ENCODE assay signal across 9 cellular contexts in the genomic region with DNA sequence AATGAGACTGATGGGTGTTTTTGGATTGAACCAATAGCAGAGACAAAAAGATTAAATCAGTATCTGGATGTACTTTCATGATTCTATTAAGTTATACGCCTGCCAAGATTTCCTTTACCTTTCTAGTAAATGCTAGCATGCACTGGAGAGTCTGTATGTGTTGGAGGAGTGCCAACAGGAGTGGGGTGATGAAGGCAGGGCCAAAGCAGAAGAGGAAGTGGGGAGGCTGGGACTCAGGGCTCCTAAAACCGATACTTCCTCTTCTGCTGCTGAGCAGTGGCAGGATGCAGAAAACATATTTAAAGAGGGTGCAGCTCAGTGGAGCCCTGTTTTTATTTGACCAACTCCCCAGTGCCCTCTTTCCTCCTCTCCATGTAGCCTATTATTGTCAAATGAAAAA. TPM values are rescaled to one million over a fixed set of nuclear protein-coding genes. Genes with fewer than 3 reads are reported as not detected.
A peak's percentile ranks its signal among the peaks of the same experiment; 100 is the strongest.
DNase-seq lines count a peak whose midpoint lies in the region; ATAC-seq and TF ChIP-seq lines count a peak whose summit lies in the region.
"Had no signal": no experiment of that assay in that cellular context is flagged by ENCODE, and none has a peak within 500 bp of the region (broad histone marks: within the 10 kb centered on the region; RNA-seq: fewer than 3 reads in every experiment).

No MANE protein-coding gene starts in this region.

- peak overlapping the region; percentile 73 for H3K27ac Mint-ChIP-seq in activated CD8-positive, alpha-beta memory T cell treated with anti-CD3 and anti-CD28 coated beads, Interleukin-2, amount 10 ng/mL, durations not matched to agents 7 days and 5 days
- no peak overlapping the region for H3K27ac Mint-ChIP-seq in activated naive CD8-positive, alpha-beta T cell treated with anti-CD3 and anti-CD28 coated beads, Interleukin-2, amount 50 U/mL, for 24 hours

- H2AFZ ChIP-seq in trophoblast cell (ENCODE audit: insufficient read depth, low read length, poor library complexity) = no peak overlapping the region

- H2BK120ac ChIP-seq in trophoblast cell (ENCODE audit: insufficient read depth, low read length, poor library complexity) = no peak overlapping the region

- TF ChIP-seq POLR2A in Peyer's patch (IDR thresholded peaks at IDR 0.05) = no peak

- H3K4me1 Mint-ChIP-seq in activated CD8-positive, alpha-beta memory T cell treated with anti-CD3 and anti-CD28 coated beads, Interleukin-2, amount 10 ng/mL, durations not matched to agents 7 days and 5 days = peaks cover 22% of the 10 kb centered on the region
- H3K4me1 Mint-ChIP-seq in activated naive CD8-positive, alpha-beta T cell treated with anti-CD3 and anti-CD28 coated beads, Interleukin-2, amount 50 U/mL, for 24 hours = peaks cover 34% of the 10 kb centered on the region

- H3K4me3 Mint-ChIP-seq in activated CD8-positive, alpha-beta memory T cell treated with anti-CD3 and anti-CD28 coated beads, Interleukin-2, amount 10 ng/mL, durations not matched to agents 7 days and 5 days = no peak overlapping the region
- H3K4me3 Mint-ChIP-seq in activated naive CD8-positive, alpha-beta T cell treated with anti-CD3 and anti-CD28 coated beads, Interleukin-2, amount 50 U/mL, for 24 hours = peak overlapping the region; percentile 42

- no peak overlapping the region for H3K14ac ChIP-seq in trophoblast cell (ENCODE audit: low read length)

- no peak overlapping the region for H3K23ac ChIP-seq in trophoblast cell (ENCODE audit: low read length)

- no peak overlapping the region for H4K8ac ChIP-seq in trophoblast cell (ENCODE audit: low read depth, low read length)

- no peak overlapping the region for H3K4ac ChIP-seq in trophoblast cell (ENCODE audit: low read depth, low read length)

- no peaks in the 10 kb centered on the region for H3K36me3 ChIP-seq in Peyer's patch
- H3K36me3 ChIP-seq in trophoblast cell (ENCODE audit: control insufficient read depth in 1 of 2, insufficient read depth in 2 of 2, low read length in 2 of 2) = no peaks in the 10 kb centered on the region

- ATAC-seq in activated CD8-positive, alpha-beta memory T cell treated with anti-CD3 and anti-CD28 coated beads, Interleukin-2, amount 10 ng/mL, durations not matched to agents 7 days and 5 days = peak; percentile 95
- peak; percentile 92 for ATAC-seq in HG02981 (IDR thresholded peaks at IDR 0.05; ENCODE audit: unreplicated experiment)
- peak; percentile 80 for ATAC-seq in activated naive CD8-positive, alpha-beta T cell treated with anti-CD3 and anti-CD28 coated beads, Interleukin-2, amount 50 U/mL, for 24 hours
- peak; percentile 40 for ATAC-seq in stimulated activated naive CD8-positive, alpha-beta T cell treated with anti-CD3 and anti-CD28 coated beads, Interleukin-15, Interleukin-2, amounts not matched to agents 100 U/mL and 50 U/mL, for 24 hours

- no peak overlapping the region for H4K12ac ChIP-seq in trophoblast cell (ENCODE audit: low read depth, low read length)

- H3K18ac ChIP-seq in trophoblast cell (ENCODE audit: low read length) = no peak overlapping the region

- no peak for TF ChIP-seq CTCF in Peyer's patch (IDR thresholded peaks at IDR 0.05)

- no peaks in the 10 kb centered on the region for H3K79me1 ChIP-seq in trophoblast cell (ENCODE audit: low read length)

- H3K4me2 ChIP-seq in trophoblast cell (ENCODE audit: low read length) = no peak overlapping the region

- H3K9me3 Mint-ChIP-seq in activated CD8-positive, alpha-beta memory T cell treated with anti-CD3 and anti-CD28 coated beads, Interleukin-2, amount 10 ng/mL, durations not matched to agents 7 days and 5 days (ENCODE audit: low read depth) = peaks cover 2% of the 10 kb centered on the region
- H3K9me3 Mint-ChIP-seq in activated naive CD8-positive, alpha-beta T cell treated with anti-CD3 and anti-CD28 coated beads, Interleukin-2, amount 50 U/mL, for 24 hours = peaks cover 6% of the 10 kb centered on the region

- H2BK5ac ChIP-seq in trophoblast cell (ENCODE audit: low read depth, low read length, poor library complexity) = no peak overlapping the region

- no peak overlapping the region for H3K4me3 ChIP-seq in Peyer's patch
- no peak overlapping the region for H3K4me3 ChIP-seq in trophoblast cell (ENCODE audit: low read depth, low read length)

- H3K4me1 ChIP-seq in Peyer's patch = no peaks in the 10 kb centered on the region
- H3K4me1 ChIP-seq in trophoblast cell (ENCODE audit: control insufficient read depth in 1 of 2, insufficient read depth in 2 of 2, low read length in 2 of 2) = no peaks in the 10 kb centered on the region

- no peak overlapping the region for H2BK12ac ChIP-seq in trophoblast cell (ENCODE audit: low read length)

- no CpG with 5 or more reads among the region's 2 CpGs for WGBS in trophoblast cell (ENCODE audit: extremely low coverage, insufficient coverage, insufficient read length)

- no peak overlapping the region for H4K91ac ChIP-seq in trophoblast cell (ENCODE audit: low read depth, low read length)

- H3K27me3 ChIP-seq in Peyer's patch (no peaks in the 10 kb centered on the region), trophoblast cell (ENCODE audit: insufficient read depth, low read length) (no peaks in the 10 kb centered on the region)

- H3K9me3 ChIP-seq in Peyer's patch = no peaks in the 10 kb centered on the region
- H3K9me3 ChIP-seq in trophoblast cell (ENCODE audit: insufficient read depth, low read depth, low read length) = no peaks in the 10 kb centered on the region

- H3K27ac ChIP-seq in Peyer's patch = peak overlapping the region in 1 of 4 donors; percentile 58
- H3K27ac ChIP-seq in trophoblast cell (ENCODE audit: low read depth, low read length) = no peak overlapping the region

- no peaks in the 10 kb centered on the region for H3K79me2 ChIP-seq in trophoblast cell (ENCODE audit: control insufficient read depth, insufficient read depth, low read length, poor library complexity)

- no peaks in the 10 kb centered on the region for H3K27me3 Mint-ChIP-seq in activated CD8-positive, alpha-beta memory T cell treated with anti-CD3 and anti-CD28 coated beads, Interleukin-2, amount 10 ng/mL, durations not matched to agents 7 days and 5 days
- no peaks in the 10 kb centered on the region for H3K27me3 Mint-ChIP-seq in activated naive CD8-positive, alpha-beta T cell treated with anti-CD3 and anti-CD28 coated beads, Interleukin-2, amount 50 U/mL, for 24 hours

- H2AK5ac ChIP-seq in trophoblast cell (ENCODE audit: low read length) = no peak overlapping the region

- DNase-seq in activated CD8-positive, alpha-beta memory T cell treated with anti-CD3 and anti-CD28 coated beads, Interleukin-2, amount 10 ng/mL, durations not matched to agents 7 days and 5 days = peak; percentile 68
- no peak for DNase-seq in activated CD8-positive, alpha-beta memory T cell treated with anti-CD3 and anti-CD28 coated beads for 24 hours
- DNase-seq in Peyer's patch (peak in 2 of 3 donors; percentile 70 to 85), trophoblast cell (no peak), GOT3 (lab: John Stamatoyannopoulos, UW) (no peak)
- peak; percentile 14 for DNase-seq in activated naive CD8-positive, alpha-beta T cell treated with anti-CD3 and anti-CD28 coated beads, Interleukin-2, amount 50 U/mL, for 24 hours
- peak; percentile 23 for DNase-seq in stimulated activated naive CD8-positive, alpha-beta T cell treated with anti-CD3 and anti-CD28 coated beads, Interleukin-15, Interleukin-2, amounts not matched to agents 100 U/mL and 50 U/mL, for 24 hours

- H3K9ac ChIP-seq in trophoblast cell (ENCODE audit: low read length) = no peak overlapping the region

- H3K36me3 Mint-ChIP-seq in activated CD8-positive, alpha-beta memory T cell treated with anti-CD3 and anti-CD28 coated beads, Interleukin-2, amount 10 ng/mL, durations not matched to agents 7 days and 5 days = peaks cover 8% of the 10 kb centered on the region
- no peaks in the 10 kb centered on the region for H3K36me3 Mint-ChIP-seq in activated naive CD8-positive, alpha-beta T cell treated with anti-CD3 and anti-CD28 coated beads, Interleukin-2, amount 50 U/mL, for 24 hours (ENCODE audit: low read depth)

- CTCF ChIA-PET in activated CD8-positive, alpha-beta memory T cell treated with anti-CD3 and anti-CD28 coated beads, Interleukin-2, amount 10 ng/mL, durations not matched to agents 7 days and 5 days (lab: Charles Lee) = no interaction called here

RNA-seq across cellular contexts. Expression of a gene that starts 5.6 kb away (rescaled TPM):
- total RNA-seq in activated CD8-positive, alpha-beta memory T cell treated with anti-CD3 and anti-CD28 coated beads, Interleukin-2, amount 10 ng/mL, durations not matched to agents 7 days and 5 days = 1 to 10 TPM; 1.3 to 2.1 TPM
- 10 to 100 TPM in 1 of 4 donors, 1 to 10 TPM in 1, under 1 TPM in 2; 0.57 to 13.2 (median 1.1) TPM for total RNA-seq in Peyer's patch
- polyA plus RNA-seq in trophoblast cell (2013) = 0.01 TPM in 1 of 2 replicates, not detected in the other
- polyA plus RNA-seq: AG04450 had no signal

Comparison
In these comparisons a context has a peak if more than half of its experiments do, and no peak if none do; other contexts are left out.
1. DNase-seq: peak in activated CD8-positive, alpha-beta memory T cell treated with anti-CD3 and anti-CD28 coated beads, Interleukin-2, amount 10 ng/mL, durations not matched to agents 7 days and 5 days (single experiment), Peyer's patch (2 of 3), activated naive CD8-positive, alpha-beta T cell treated with anti-CD3 and anti-CD28 coated beads, Interleukin-2, amount 50 U/mL, for 24 hours (single experiment) and stimulated activated naive CD8-positive, alpha-beta T cell treated with anti-CD3 and anti-CD28 coated beads, Interleukin-15, Interleukin-2, amounts not matched to agents 100 U/mL and 50 U/mL, for 24 hours (single experiment); none in activated CD8-positive, alpha-beta memory T cell treated with anti-CD3 and anti-CD28 coated beads for 24 hours (single experiment), trophoblast cell (0 of 2) and GOT3 (single experiment).
2. ATAC-seq: peak in every context shown above with its lines; median percentile 95 in activated CD8-positive, alpha-beta memory T cell treated with anti-CD3 and anti-CD28 coated beads, Interleukin-2, amount 10 ng/mL, durations not matched to agents 7 days and 5 days; 92 in HG02981; 80 in activated naive CD8-positive, alpha-beta T cell treated with anti-CD3 and anti-CD28 coated beads, Interleukin-2, amount 50 U/mL, for 24 hours; 40 in stimulated activated naive CD8-positive, alpha-beta T cell treated with anti-CD3 and anti-CD28 coated beads, Interleukin-15, Interleukin-2, amounts not matched to agents 100 U/mL and 50 U/mL, for 24 hours.